ENCODE assay signal across 17 cellular contexts in genomic region chr5:151097081-151097480, GRCh38. TPM values are rescaled to one million over a fixed set of nuclear protein-coding genes. Genes with fewer than 3 reads are reported as not detected.
DNase-seq lines count a peak whose midpoint lies in the region; ATAC-seq and TF ChIP-seq lines count a peak whose summit lies in the region.
"Had no signal": no experiment of that assay in that cellular context is flagged by ENCODE, and none has a peak within 500 bp of the region (broad histone marks: within the 10 kb centered on the region; RNA-seq: fewer than 3 reads in every experiment).

No MANE protein-coding gene starts in this region.

- CTCF ChIA-PET in activated naive CD4-positive, alpha-beta T cell treated with anti-CD3 and anti-CD28 coated beads, Interleukin-2, amount 10 ng/mL, durations not matched to agents 7 days and 5 days (lab: Charles Lee) = interaction anchor here (0.6 to 4.4 kb wide), 6 partner anchors 16 to 371 kb away, joined by 3 to 43 read pairs (median 8); partner anchors contain the start of gene TNIP1
- CTCF ChIA-PET in activated naive CD4-positive, alpha-beta T cell treated with anti-CD3 and anti-CD28 coated beads for 36 hours (lab: Charles Lee) = interaction anchor here (4.2 to 5.8 kb wide), 3 partner anchors 14 to 46 kb away, joined by 18 to 53 read pairs (median 36); no protein-coding TSS in a partner anchor

- no peak for TF ChIP-seq POLR2A in stomach (IDR thresholded peaks at IDR 0.05)

- peaks cover 84% of the 10 kb centered on the region for H3K4me1 Mint-ChIP-seq in activated naive CD4-positive, alpha-beta T cell treated with anti-CD3 and anti-CD28 coated beads, Interleukin-2, amount 10 ng/mL, durations not matched to agents 7 days and 5 days
- H3K4me1 Mint-ChIP-seq in activated naive CD4-positive, alpha-beta T cell treated with anti-CD3 and anti-CD28 coated beads for 36 hours (ENCODE audit: low read depth) = peaks cover 70% of the 10 kb centered on the region

- no peak for DNase-seq in activated naive CD4-positive, alpha-beta T cell treated with anti-CD3 and anti-CD28 coated beads, Interleukin-2, amount 10 ng/mL, durations not matched to agents 7 days and 5 days
- no peak for DNase-seq in activated naive CD4-positive, alpha-beta T cell treated with anti-CD3 and anti-CD28 coated beads for 36 hours
- DNase-seq in SKM-1 (lab: John Stamatoyannopoulos, UW; ENCODE audit: unreplicated experiment) = peak; percentile 86
- DNase-seq in epithelial cell of prostate (ENCODE audit: low read depth, low spot score) = no peak
- DNase-seq in stomach = no peak
- DNase-seq: body of pancreas, heart right ventricle, left cardiac atrium, NCI-H1048, NCI-H2171, OCI-M1, T-helper 1 cell, thyroid gland had no signal

- H3K27me3 Mint-ChIP-seq in activated naive CD4-positive, alpha-beta T cell treated with anti-CD3 and anti-CD28 coated beads, Interleukin-2, amount 10 ng/mL, durations not matched to agents 7 days and 5 days = no peaks in the 10 kb centered on the region
- H3K27me3 Mint-ChIP-seq in activated naive CD4-positive, alpha-beta T cell treated with anti-CD3 and anti-CD28 coated beads for 36 hours (ENCODE audit: low read depth) = no peaks in the 10 kb centered on the region

- H3K27ac ChIP-seq in epithelial cell of prostate (peak overlapping the region; percentile 6), stomach (peak overlapping the region in 3 of 5 donors; percentile 14 to 83 (median 73))

- TF ChIP-seq EP300 in stomach (IDR thresholded peaks at IDR 0.05) = no peak

- peaks cover 48 to 96% (median 69%) of the 10 kb centered on the region in 4 donors for H3K4me1 ChIP-seq in stomach

- TF ChIP-seq CTCF in stomach (IDR thresholded peaks at IDR 0.05) = no peak

- no peaks in the 10 kb centered on the region for H3K27me3 ChIP-seq in stomach
- H3K27me3 ChIP-seq: body of pancreas, heart right ventricle, thyroid gland had no signal

- peaks cover 7 to 20% (median 18%) of the 10 kb centered on the region in 4 donors for H3K36me3 ChIP-seq in stomach
- H3K36me3 ChIP-seq: thyroid gland had no signal

- WGBS in stomach, 5 donors = 76 to 95% (median 80%) methylated on average over 6 of the region's 6 CpGs

- H3K4me3 ChIP-seq in stomach = no peak overlapping the region
- H3K4me3 ChIP-seq: body of pancreas, heart right ventricle, thyroid gland had no signal

- H3K9me3 ChIP-seq in stomach = no peaks in the 10 kb centered on the region
- H3K9me3 ChIP-seq: body of pancreas, heart right ventricle, thyroid gland had no signal

- ATAC-seq in GM18511 (IDR thresholded peaks at IDR 0.05; ENCODE audit: unreplicated experiment) = no peak
- no peak for ATAC-seq in HG03135 (IDR thresholded peaks at IDR 0.05; ENCODE audit: unreplicated experiment)
- no peak for ATAC-seq in GM19351 (IDR thresholded peaks at IDR 0.05; ENCODE audit: unreplicated experiment)
- ATAC-seq: activated CD4-positive, CD25-positive, alpha-beta regulatory T cell treated with anti-CD3 and anti-CD28 coated beads, Interleukin-2, amount 50 U/mL, for 24 hours; body of pancreas; heart right ventricle; left cardiac atrium had no signal

- intact Hi-C loops in activated naive CD4-positive, alpha-beta T cell treated with anti-CD3 and anti-CD28 coated beads for 36 hours (cut with micrococcal nuclease) = no loop called here
- intact Hi-C loops in stomach (cut with DNase I; ENCODE audit: low total_unique reads) = no loop called here

- H3K27ac Mint-ChIP-seq in activated naive CD4-positive, alpha-beta T cell treated with anti-CD3 and anti-CD28 coated beads, Interleukin-2, amount 10 ng/mL, durations not matched to agents 7 days and 5 days = peak overlapping the region; percentile 40
- H3K27ac Mint-ChIP-seq in activated naive CD4-positive, alpha-beta T cell treated with anti-CD3 and anti-CD28 coated beads for 36 hours = no peak overlapping the region

- no peaks in the 10 kb centered on the region for H3K9me3 Mint-ChIP-seq in activated naive CD4-positive, alpha-beta T cell treated with anti-CD3 and anti-CD28 coated beads, Interleukin-2, amount 10 ng/mL, durations not matched to agents 7 days and 5 days
- H3K9me3 Mint-ChIP-seq in activated naive CD4-positive, alpha-beta T cell treated with anti-CD3 and anti-CD28 coated beads for 36 hours = no peaks in the 10 kb centered on the region

- H3K36me3 Mint-ChIP-seq in activated naive CD4-positive, alpha-beta T cell treated with anti-CD3 and anti-CD28 coated beads, Interleukin-2, amount 10 ng/mL, durations not matched to agents 7 days and 5 days = peaks cover 59% of the 10 kb centered on the region
- peaks cover 16% of the 10 kb centered on the region for H3K36me3 Mint-ChIP-seq in activated naive CD4-positive, alpha-beta T cell treated with anti-CD3 and anti-CD28 coated beads for 36 hours (ENCODE audit: low read depth)

- H3K4me3 Mint-ChIP-seq in activated naive CD4-positive, alpha-beta T cell treated with anti-CD3 and anti-CD28 coated beads, Interleukin-2, amount 10 ng/mL, durations not matched to agents 7 days and 5 days = no peak overlapping the region
- no peak overlapping the region for H3K4me3 Mint-ChIP-seq in activated naive CD4-positive, alpha-beta T cell treated with anti-CD3 and anti-CD28 coated beads for 36 hours

RNA-seq across cellular contexts. Expression of gene TNIP1, which starts 16.2 kb away (rescaled TPM):
- total RNA-seq in activated naive CD4-positive, alpha-beta T cell treated with anti-CD3 and anti-CD28 coated beads for 36 hours = 100 to 1,000 TPM; 238 to 263 TPM
- total RNA-seq in stomach = 100 to 1,000 TPM in 3 of 5 donors, 10 to 100 TPM in 2; 67.4 to 136 (median 118) TPM
- polyA plus RNA-seq in stomach = 100 to 1,000 TPM in 1 of 3 donors, 10 to 100 TPM in 2; 45.1 to 122 (median 90.8) TPM
